ENCODE assay signal across 23 cellular contexts in the genomic region with DNA sequence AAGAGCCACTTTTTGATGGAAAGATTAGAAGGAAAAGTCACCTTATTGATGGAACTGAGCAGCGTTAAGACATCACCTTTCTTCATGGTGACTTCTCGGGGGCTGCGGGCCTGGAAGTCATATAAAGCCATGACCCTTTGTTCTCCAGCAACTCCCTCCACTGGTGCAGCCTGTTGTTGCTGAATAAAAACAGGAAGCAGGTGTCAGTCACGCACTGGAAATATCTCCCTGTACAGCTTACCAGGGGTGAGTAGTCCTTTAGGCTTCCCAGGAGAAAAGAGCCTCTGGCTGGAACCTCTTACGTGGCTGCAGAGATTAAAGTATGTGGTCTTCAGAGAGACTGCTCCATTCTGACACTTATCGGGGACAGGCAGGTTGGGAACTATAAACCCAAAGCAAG. TPM values are rescaled to one million over a fixed set of nuclear protein-coding genes. Genes with fewer than 3 reads are reported as not detected.
DNase-seq lines count a peak whose midpoint lies in the region; ATAC-seq and TF ChIP-seq lines count a peak whose summit lies in the region.
"Had no signal": no experiment of that assay in that cellular context is flagged by ENCODE, and none has a peak within 500 bp of the region (broad histone marks: within the 10 kb centered on the region; RNA-seq: fewer than 3 reads in every experiment).

No MANE protein-coding gene starts in this region.

- no peaks in the 10 kb centered on the region for H3K27me3 ChIP-seq in lower lobe of right lung (ENCODE audit: low read depth)
- H3K27me3 ChIP-seq: esophagus muscularis mucosa, heart left ventricle had no signal

- H3K4me1 ChIP-seq in OCI-LY7 (ENCODE audit: insufficient read depth, low read length, poor library complexity, severe bottlenecking) = peaks cover 28% of the 10 kb centered on the region
- H3K4me1 ChIP-seq in lower lobe of right lung = no peaks in the 10 kb centered on the region
- H3K4me1 ChIP-seq: esophagus muscularis mucosa had no signal

- peak overlapping the region; percentile 96 for H2AFZ ChIP-seq in OCI-LY7 (ENCODE audit: low read length)

- no peaks in the 10 kb centered on the region for H3K79me2 ChIP-seq in OCI-LY7 (ENCODE audit: insufficient read depth, low read depth, low read length)

- H3K36me3 ChIP-seq in OCI-LY7 (ENCODE audit: insufficient read depth, low read length) = no peaks in the 10 kb centered on the region
- H3K36me3 ChIP-seq in lower lobe of right lung = no peaks in the 10 kb centered on the region
- H3K36me3 ChIP-seq: esophagus muscularis mucosa, heart left ventricle had no signal

- H3K4me3 ChIP-seq in OCI-LY7 (ENCODE audit: low read depth, low read length, poor library complexity, severe bottlenecking) = peak overlapping the region; percentile 25
- H3K4me3 ChIP-seq in lower lobe of right lung = no peak overlapping the region
- H3K4me3 ChIP-seq: esophagus muscularis mucosa, GM12878, heart left ventricle had no signal

- DNase-seq in CD14-positive monocyte (ENCODE audit: low spot score) = peak; percentile 50
- peak; percentile 8 for DNase-seq in HT1080 (ENCODE audit: low read depth)
- DNase-seq in OCI-LY7 (ENCODE audit: low spot score) = peak; percentile 76
- peak; percentile 27 for DNase-seq in endothelial cell (ENCODE audit: low spot score)
- no peak for DNase-seq in cerebellar nuclear complex (lab: John Stamatoyannopoulos, UW)
- no peak for DNase-seq in effector memory CD8-positive, alpha-beta T cell
- DNase-seq in lower lobe of right lung = no peak
- DNase-seq: activated CD4-positive, alpha-beta T cell treated with anti-CD3 and anti-CD28 coated beads, Interleukin-2, amount 50 U/mL, for 4 hours; DMS79 treated with DMSO at 0.1 percent for 48 hours; kidney glomerular epithelial cell; NCI-H1048; NCI-H446 had no signal

- H3K9me3 Mint-ChIP-seq in CD14-positive monocyte (peaks cover 0 to 6% (median 4%) of the 10 kb centered on the region in 7 donors), endothelial cell (ENCODE audit: unreplicated experiment) (no peaks in the 10 kb centered on the region)
- no peaks in the 10 kb centered on the region for H3K9me3 Mint-ChIP-seq in effector memory CD8-positive, alpha-beta T cell
- H3K9me3 Mint-ChIP-seq: activated T-helper 17 cell treated with anti-CD3 and anti-CD28 coated beads, Interleukin-2, amount 50 U/mL, for 72 hours had no signal

- H3K27ac Mint-ChIP-seq in CD14-positive monocyte = peak overlapping the region; percentile 12 to 79 (median 46)
- H3K27ac Mint-ChIP-seq in endothelial cell (ENCODE audit: unreplicated experiment) = peak overlapping the region; percentile 92
- no peak overlapping the region for H3K27ac Mint-ChIP-seq in effector memory CD8-positive, alpha-beta T cell
- H3K27ac Mint-ChIP-seq: activated T-helper 17 cell treated with anti-CD3 and anti-CD28 coated beads, Interleukin-2, amount 50 U/mL, for 72 hours had no signal

- peaks cover 0 to 1% of the 10 kb centered on the region in 2 donors for H3K36me3 Mint-ChIP-seq in CD14-positive monocyte
- H3K36me3 Mint-ChIP-seq in endothelial cell (ENCODE audit: low read depth, unreplicated experiment) = no peaks in the 10 kb centered on the region
- no peaks in the 10 kb centered on the region for H3K36me3 Mint-ChIP-seq in effector memory CD8-positive, alpha-beta T cell (ENCODE audit: insufficient read depth)

- peak overlapping the region; percentile 45 for H3K4me2 ChIP-seq in OCI-LY7 (ENCODE audit: low read length)

- H3K27ac ChIP-seq in OCI-LY7 (ENCODE audit: low read depth, low read length, poor library complexity, severe bottlenecking) (no peak overlapping the region), lower lobe of right lung (no peak overlapping the region)
- H3K27ac ChIP-seq: esophagus muscularis mucosa, heart left ventricle, RWPE1 had no signal

- ATAC-seq in GM18867 (IDR thresholded peaks at IDR 0.05; ENCODE audit: unreplicated experiment) (no peak), lower lobe of right lung (no peak)
- no peak for ATAC-seq in effector memory CD8-positive, alpha-beta T cell (replicated peaks)
- ATAC-seq: activated T-helper 17 cell treated with anti-CD3 and anti-CD28 coated beads, Interleukin-2, amount 50 U/mL, for 72 hours; GM12878 had no signal

- H3K27me3 Mint-ChIP-seq in CD14-positive monocyte (ENCODE audit: low read depth in 3 of 3) (peaks cover 0 to 1% (median 0%) of the 10 kb centered on the region in 3 donors), endothelial cell (ENCODE audit: unreplicated experiment) (no peaks in the 10 kb centered on the region)
- H3K27me3 Mint-ChIP-seq in effector memory CD8-positive, alpha-beta T cell = peaks cover 0 to 18% of the 10 kb centered on the region in 2 donors
- H3K27me3 Mint-ChIP-seq: activated T-helper 17 cell treated with anti-CD3 and anti-CD28 coated beads, Interleukin-2, amount 50 U/mL, for 72 hours had no signal

- no peaks in the 10 kb centered on the region for H3K9me3 ChIP-seq in OCI-LY7 (ENCODE audit: low read length)
- no peaks in the 10 kb centered on the region for H3K9me3 ChIP-seq in lower lobe of right lung
- H3K9me3 ChIP-seq: esophagus muscularis mucosa, heart left ventricle had no signal

- no peaks in the 10 kb centered on the region for H3K9me2 ChIP-seq in OCI-LY7 (ENCODE audit: insufficient read depth, low read length)

- POLR2A ChIA-PET in OCI-LY7 (lab: Charles Lee) = no interaction called here

- CTCF ChIA-PET in OCI-LY7 (lab: Charles Lee; ENCODE audit: unreplicated experiment) = no interaction called here

- no TSS peak for BruUV-seq in OCI-LY7 (replicated peaks; lab: Mats Ljungman, UMichigan)

- H3K4me3 Mint-ChIP-seq in CD14-positive monocyte (peak overlapping the region; percentile 6 to 73), endothelial cell (ENCODE audit: unreplicated experiment) (peak overlapping the region; percentile 45)
- no peak overlapping the region for H3K4me3 Mint-ChIP-seq in effector memory CD8-positive, alpha-beta T cell
- H3K4me3 Mint-ChIP-seq: activated T-helper 17 cell treated with anti-CD3 and anti-CD28 coated beads, Interleukin-2, amount 50 U/mL, for 72 hours had no signal

- H3K4me1 Mint-ChIP-seq in CD14-positive monocyte (peaks cover 31% of the 10 kb centered on the region), endothelial cell (ENCODE audit: unreplicated experiment) (peaks cover 25% of the 10 kb centered on the region)
- peaks cover 0 to 4% of the 10 kb centered on the region in 2 donors for H3K4me1 Mint-ChIP-seq in effector memory CD8-positive, alpha-beta T cell (ENCODE audit: low read depth in 2 of 2)

- intact Hi-C loops in CD14-positive monocyte (cut with micrococcal nuclease) = no loop called here
- intact Hi-C loops in OCI-LY7 (cut with micrococcal nuclease; ENCODE audit: unreplicated experiment) = loop anchor here (5.0 kb wide), 2 partner anchors 147 to 418 kb away; no protein-coding TSS in a partner anchor
- intact Hi-C loops in lower lobe of right lung (cut with DNase I) = no loop called here

- no peaks in the 10 kb centered on the region for H4K20me1 ChIP-seq in OCI-LY7 (ENCODE audit: insufficient read depth, low read length)

- no peak for TF ChIP-seq CTCF in CD14-positive monocyte (IDR thresholded peaks at IDR 0.05)
- TF ChIP-seq CTCF in OCI-LY7 (conservative IDR thresholded peaks at IDR 0.05; ENCODE audit: low read length) = 0 out of 2 replicates have a peak, but pooled peaks have one; percentile 39
- no peak for TF ChIP-seq CTCF in endothelial cell (IDR thresholded peaks at IDR 0.05; ENCODE audit: unreplicated experiment)
- TF ChIP-seq CTCF in lower lobe of right lung (IDR thresholded peaks at IDR 0.05) = no peak

RNA-seq across cellular contexts. Expression of a gene that starts 31.9 kb away (rescaled TPM):
- polyA plus RNA-seq in CD14-positive monocyte = under 1 TPM in 1 of 2 donors, not detected in 1; 0.28 TPM
- total RNA-seq in HT1080 (2014; rRNA removed; shearing (Covaris generic)) = not detected in 2 replicates
- not detected in 2 replicates for polyA plus RNA-seq in HT1080 (2015; cell fraction: cytosol; rRNA removed)
- polyA plus RNA-seq in HT1080 (2015; cell fraction: nucleus; rRNA removed) = not detected in 2 replicates
- total RNA-seq in OCI-LY7 (2014; rRNA removed; shearing (Covaris generic)) = 0.10 and 0.44 TPM in 2 replicates
- total RNA-seq in OCI-LY7 (2022) (not detected in 2 replicates), endothelial cell (ENCODE audit: unreplicated experiment) (6.1 TPM), lower lobe of right lung (0.50 TPM)
- total RNA-seq: chondrocyte; HT-29; T-helper 2 cell treated with Interferon-gamma antibody and Interleukin-4, amounts not matched to agents 100 ng/mL and 5 ng/mL, for 36 hours had no signal

RNA-seq across cellular contexts. Expression of a gene that starts 45.9 kb away (rescaled TPM):
- not detected for polyA plus RNA-seq in CD14-positive monocyte
- total RNA-seq in HT1080 (2014; rRNA removed; shearing (Covaris generic)) = not detected in 2 replicates
- not detected in 2 replicates for polyA plus RNA-seq in HT1080 (2015; cell fraction: cytosol; rRNA removed)
- not detected in 2 replicates for polyA plus RNA-seq in HT1080 (2015; cell fraction: nucleus; rRNA removed)
- total RNA-seq in OCI-LY7 (2014; rRNA removed; shearing (Covaris generic)) = not detected in 2 replicates
- total RNA-seq in OCI-LY7 (2022) (not detected in 2 replicates), endothelial cell (ENCODE audit: unreplicated experiment) (not detected), lower lobe of right lung (not detected)
- total RNA-seq: activated T-helper 17 cell treated with anti-CD3 and anti-CD28 coated beads, Interleukin-2, amount 50 U/mL, for 72 hours; chondrocyte; esophagus muscularis mucosa; GM12878; heart left ventricle; HT-29; posterior vena cava; T-helper 2 cell treated with Interferon-gamma antibody and Interleukin-4, amounts not matched to agents 100 ng/mL and 5 ng/mL, for 36 hours; temporal lobe had no signal
- polyA plus RNA-seq: GM12878, heart left ventricle had no signal

RNA-seq across cellular contexts. Expression of a gene that starts 49.5 kb away (rescaled TPM):
- not detected for polyA plus RNA-seq in CD14-positive monocyte
- total RNA-seq in HT1080 (2014; rRNA removed; shearing (Covaris generic)) = not detected in 2 replicates
- not detected in 2 replicates for polyA plus RNA-seq in HT1080 (2015; cell fraction: cytosol; rRNA removed)
- not detected in 2 replicates for polyA plus RNA-seq in HT1080 (2015; cell fraction: nucleus; rRNA removed)
- not detected in 2 replicates for total RNA-seq in OCI-LY7 (2014; rRNA removed; shearing (Covaris generic))
- total RNA-seq in OCI-LY7 (2022) (not detected in 2 replicates), endothelial cell (ENCODE audit: unreplicated experiment) (not detected), lower lobe of right lung (not detected)
- total RNA-seq: activated T-helper 17 cell treated with anti-CD3 and anti-CD28 coated beads, Interleukin-2, amount 50 U/mL, for 72 hours; chondrocyte; esophagus muscularis mucosa; GM12878; heart left ventricle; HT-29; posterior vena cava; T-helper 2 cell treated with Interferon-gamma antibody and Interleukin-4, amounts not matched to agents 100 ng/mL and 5 ng/mL, for 36 hours; temporal lobe had no signal
- polyA plus RNA-seq: GM12878, heart left ventricle had no signal

Comparison
In these comparisons a context has a peak if more than half of its experiments do, and no peak if none do; other contexts are left out.
1. DNase-seq: peak in CD14-positive monocyte (single experiment), HT1080 (single experiment), OCI-LY7 (single experiment) and endothelial cell (single experiment); none in cerebellar nuclear complex (0 of 2), effector memory CD8-positive, alpha-beta T cell (0 of 3) and lower lobe of right lung (single experiment).
2. H3K27ac Mint-ChIP-seq: peak in CD14-positive monocyte (7 of 7) and endothelial cell (single experiment); none in effector memory CD8-positive, alpha-beta T cell (0 of 2).
3. H3K4me3 Mint-ChIP-seq: peak in CD14-positive monocyte (2 of 2) and endothelial cell (single experiment); none in effector memory CD8-positive, alpha-beta T cell (0 of 2).